9 cellular contexts compared by ENCODE assay signal in the genomic region with DNA sequence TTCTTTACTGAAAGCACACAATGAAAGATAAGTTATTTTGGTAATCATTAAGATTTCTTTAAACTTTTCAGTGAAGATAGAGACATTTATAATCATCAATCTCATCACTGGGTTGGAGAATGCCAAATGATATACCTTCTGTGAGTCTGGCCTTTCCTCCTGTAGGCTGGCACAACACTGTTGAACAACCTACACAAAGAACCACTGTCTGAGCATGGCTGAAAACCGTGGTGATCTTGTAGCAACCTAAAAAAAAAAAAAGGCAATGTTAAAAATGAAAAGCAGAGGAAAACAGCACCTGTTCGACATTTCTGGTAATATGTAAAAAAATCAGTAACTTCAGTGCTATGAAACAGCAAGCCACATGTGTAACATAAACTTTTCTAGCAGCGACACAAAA. TPM values are rescaled to one million over a fixed set of nuclear protein-coding genes. Genes with fewer than 3 reads are reported as not detected.
DNase-seq lines count a peak whose midpoint lies in the region; ATAC-seq and TF ChIP-seq lines count a peak whose summit lies in the region.
"Had no signal": no experiment of that assay in that cellular context is flagged by ENCODE, and none has a peak within 500 bp of the region (broad histone marks: within the 10 kb centered on the region; RNA-seq: fewer than 3 reads in every experiment).

No MANE protein-coding gene starts in this region.

- no peak for DNase-seq in activated CD4-positive, alpha-beta T cell treated with anti-CD3 and anti-CD28 coated beads, Interleukin-2, amount 10 ng/mL, durations not matched to agents 7 days and 5 days
- DNase-seq in activated CD4-positive, alpha-beta T cell treated with anti-CD3 and anti-CD28 coated beads for 4 hours = no peak
- DNase-seq in T-helper 17 cell (no peak), fibroblast of the aortic adventitia (ENCODE audit: low read depth) (no peak), DMS79 (lab: John Stamatoyannopoulos, UW) (no peak), mucosa of descending colon (no peak)
- DNase-seq: naive B cell had no signal

- no peaks in the 10 kb centered on the region for H3K36me3 ChIP-seq in mucosa of descending colon (ENCODE audit: low read depth)

- H3K27ac ChIP-seq in skin epidermis = peak overlapping the region in 3 of 21 experiments; percentile 11 to 97 (median 97)

- H3K27me3 Mint-ChIP-seq in activated CD4-positive, alpha-beta T cell treated with anti-CD3 and anti-CD28 coated beads, Interleukin-2, amount 10 ng/mL, durations not matched to agents 7 days and 5 days = no peaks in the 10 kb centered on the region
- H3K27me3 Mint-ChIP-seq in T-helper 17 cell = no peaks in the 10 kb centered on the region
- H3K27me3 Mint-ChIP-seq: naive B cell had no signal

- no peak overlapping the region for H3K27ac Mint-ChIP-seq in activated CD4-positive, alpha-beta T cell treated with anti-CD3 and anti-CD28 coated beads, Interleukin-2, amount 10 ng/mL, durations not matched to agents 7 days and 5 days
- H3K27ac Mint-ChIP-seq in T-helper 17 cell = peak overlapping the region; percentile 95

- H3K9me3 ChIP-seq in T-helper 17 cell (ENCODE audit: control insufficient read depth, low read length, poor library complexity, severe bottlenecking) = no peaks in the 10 kb centered on the region
- H3K9me3 ChIP-seq in mucosa of descending colon = no peaks in the 10 kb centered on the region

- POLR2A ChIA-PET in activated CD4-positive, alpha-beta T cell treated with anti-CD3 and anti-CD28 coated beads, Interleukin-2, amount 10 ng/mL, durations not matched to agents 7 days and 5 days (lab: Charles Lee) = no interaction called here

- peak overlapping the region; percentile 95 for H3K4me3 Mint-ChIP-seq in activated CD4-positive, alpha-beta T cell treated with anti-CD3 and anti-CD28 coated beads, Interleukin-2, amount 10 ng/mL, durations not matched to agents 7 days and 5 days
- H3K4me3 Mint-ChIP-seq in T-helper 17 cell = peak overlapping the region; percentile 96

- peaks cover 32% of the 10 kb centered on the region for H3K4me1 Mint-ChIP-seq in activated CD4-positive, alpha-beta T cell treated with anti-CD3 and anti-CD28 coated beads, Interleukin-2, amount 10 ng/mL, durations not matched to agents 7 days and 5 days
- peaks cover 6% of the 10 kb centered on the region for H3K4me1 Mint-ChIP-seq in T-helper 17 cell

- H3K4me3 ChIP-seq in fibroblast of the aortic adventitia (ENCODE audit: low read depth, low read length) (peak overlapping the region; percentile 93), skin epidermis (peak overlapping the region in 5 of 7 experiments; percentile 47 to 94 (median 73)), mucosa of descending colon (no peak overlapping the region)

- peaks cover 4% of the 10 kb centered on the region for H3K9me3 Mint-ChIP-seq in activated CD4-positive, alpha-beta T cell treated with anti-CD3 and anti-CD28 coated beads, Interleukin-2, amount 10 ng/mL, durations not matched to agents 7 days and 5 days

- CTCF ChIA-PET in activated CD4-positive, alpha-beta T cell treated with anti-CD3 and anti-CD28 coated beads, Interleukin-2, amount 10 ng/mL, durations not matched to agents 7 days and 5 days (lab: Charles Lee) = interaction anchor here (0.7 to 2.2 kb wide), 2 partner anchors 11 to 29 kb away, joined by 3 to 6 read pairs; no protein-coding TSS in a partner anchor

- peaks cover 40% of the 10 kb centered on the region for H3K36me3 Mint-ChIP-seq in activated CD4-positive, alpha-beta T cell treated with anti-CD3 and anti-CD28 coated beads, Interleukin-2, amount 10 ng/mL, durations not matched to agents 7 days and 5 days (ENCODE audit: low read depth)
- H3K36me3 Mint-ChIP-seq in T-helper 17 cell (ENCODE audit: low read depth) = peaks cover 3% of the 10 kb centered on the region
- H3K36me3 Mint-ChIP-seq: naive B cell had no signal

- no peak for TF ChIP-seq CTCF in fibroblast of the aortic adventitia (IDR thresholded peaks at IDR 0.05; ENCODE audit: insufficient read depth, low read length)
- TF ChIP-seq CTCF in mucosa of descending colon (IDR thresholded peaks at IDR 0.05) = no peak

- peaks cover 11% of the 10 kb centered on the region for H3K4me1 ChIP-seq in mucosa of descending colon (ENCODE audit: low read depth)

- intact Hi-C loops in mucosa of descending colon (cut with DNase I, micrococcal nuclease) = no loop called here

- ATAC-seq in T-helper 17 cell (no peak), mucosa of descending colon (no peak), GM19397 (IDR thresholded peaks at IDR 0.05; ENCODE audit: unreplicated experiment) (no peak)

RNA-seq across cellular contexts. Expression of a gene that starts 1.8 kb away (rescaled TPM):
- 100 to 1,000 TPM; 219 to 226 TPM for total RNA-seq in activated CD4-positive, alpha-beta T cell treated with anti-CD3 and anti-CD28 coated beads, Interleukin-2, amount 10 ng/mL, durations not matched to agents 7 days and 5 days
- 10 to 100 TPM; 49.8 to 64.2 TPM for total RNA-seq in T-helper 17 cell
- total RNA-seq in fibroblast of the aortic adventitia (ENCODE audit: low replicate concordance) = 92.0 and 193 TPM in 2 replicates
- 100 to 1,000 TPM; 187 to 234 (median 208) TPM for total RNA-seq in mucosa of descending colon

RNA-seq across cellular contexts. Expression of a gene that starts 33.8 kb away (rescaled TPM):
- 1 to 10 TPM; 6.9 to 7.9 TPM for total RNA-seq in activated CD4-positive, alpha-beta T cell treated with anti-CD3 and anti-CD28 coated beads, Interleukin-2, amount 10 ng/mL, durations not matched to agents 7 days and 5 days
- total RNA-seq in T-helper 17 cell (10 to 100 TPM in 1 of 2 donors, 1 to 10 TPM in 1; 9.0 to 11.0 TPM), fibroblast of the aortic adventitia (ENCODE audit: low replicate concordance) (26.1 and 36.1 TPM in 2 replicates), mucosa of descending colon (10 to 100 TPM; 19.8 to 24.0 (median 21.1) TPM)

RNA-seq across cellular contexts. Expression of a gene that starts 33.9 kb away (rescaled TPM):
- total RNA-seq in activated CD4-positive, alpha-beta T cell treated with anti-CD3 and anti-CD28 coated beads, Interleukin-2, amount 10 ng/mL, durations not matched to agents 7 days and 5 days = 100 to 1,000 TPM; 115 to 150 TPM
- total RNA-seq in T-helper 17 cell = 100 to 1,000 TPM in 1 of 2 donors, 10 to 100 TPM in 1; 78.1 to 108 TPM
- 25.3 and 84.1 TPM in 2 replicates for total RNA-seq in fibroblast of the aortic adventitia (ENCODE audit: low replicate concordance)
- total RNA-seq in mucosa of descending colon = 10 to 100 TPM in 2 of 3 donors, 1 to 10 TPM in 1; 7.4 to 26.4 (median 18.3) TPM
